Comparison of ENCODE assay signal across 1 cellular context in the genomic region with DNA sequence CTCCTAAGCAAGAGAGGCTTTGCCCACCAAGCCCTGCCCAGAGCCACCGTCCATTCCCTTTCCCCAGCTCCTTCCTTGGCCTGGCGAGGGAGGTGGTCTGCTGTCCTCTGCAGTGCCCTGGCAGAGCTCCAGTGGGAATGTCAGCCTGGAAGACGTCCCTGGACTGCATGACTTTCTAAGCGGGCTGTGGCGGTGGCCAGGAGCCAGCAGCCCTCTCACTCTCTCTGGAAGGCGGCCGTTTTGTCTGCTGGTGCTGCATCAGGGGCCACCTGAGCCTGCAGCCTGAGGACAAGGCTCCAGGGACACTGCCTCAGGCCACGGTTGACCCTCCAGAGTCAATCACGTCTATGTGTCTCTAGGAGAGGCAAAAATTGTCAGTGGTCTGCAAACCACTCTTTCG.
TF ChIP-seq lines count a peak whose summit lies in the region.

No MANE protein-coding gene starts in this region.

TF ChIP-seq in H1, 55 proteins besides CTCF, POLR2A, EP300 and RAD21 (continued from another document):
- TF ChIP-seq, protein P1, sequence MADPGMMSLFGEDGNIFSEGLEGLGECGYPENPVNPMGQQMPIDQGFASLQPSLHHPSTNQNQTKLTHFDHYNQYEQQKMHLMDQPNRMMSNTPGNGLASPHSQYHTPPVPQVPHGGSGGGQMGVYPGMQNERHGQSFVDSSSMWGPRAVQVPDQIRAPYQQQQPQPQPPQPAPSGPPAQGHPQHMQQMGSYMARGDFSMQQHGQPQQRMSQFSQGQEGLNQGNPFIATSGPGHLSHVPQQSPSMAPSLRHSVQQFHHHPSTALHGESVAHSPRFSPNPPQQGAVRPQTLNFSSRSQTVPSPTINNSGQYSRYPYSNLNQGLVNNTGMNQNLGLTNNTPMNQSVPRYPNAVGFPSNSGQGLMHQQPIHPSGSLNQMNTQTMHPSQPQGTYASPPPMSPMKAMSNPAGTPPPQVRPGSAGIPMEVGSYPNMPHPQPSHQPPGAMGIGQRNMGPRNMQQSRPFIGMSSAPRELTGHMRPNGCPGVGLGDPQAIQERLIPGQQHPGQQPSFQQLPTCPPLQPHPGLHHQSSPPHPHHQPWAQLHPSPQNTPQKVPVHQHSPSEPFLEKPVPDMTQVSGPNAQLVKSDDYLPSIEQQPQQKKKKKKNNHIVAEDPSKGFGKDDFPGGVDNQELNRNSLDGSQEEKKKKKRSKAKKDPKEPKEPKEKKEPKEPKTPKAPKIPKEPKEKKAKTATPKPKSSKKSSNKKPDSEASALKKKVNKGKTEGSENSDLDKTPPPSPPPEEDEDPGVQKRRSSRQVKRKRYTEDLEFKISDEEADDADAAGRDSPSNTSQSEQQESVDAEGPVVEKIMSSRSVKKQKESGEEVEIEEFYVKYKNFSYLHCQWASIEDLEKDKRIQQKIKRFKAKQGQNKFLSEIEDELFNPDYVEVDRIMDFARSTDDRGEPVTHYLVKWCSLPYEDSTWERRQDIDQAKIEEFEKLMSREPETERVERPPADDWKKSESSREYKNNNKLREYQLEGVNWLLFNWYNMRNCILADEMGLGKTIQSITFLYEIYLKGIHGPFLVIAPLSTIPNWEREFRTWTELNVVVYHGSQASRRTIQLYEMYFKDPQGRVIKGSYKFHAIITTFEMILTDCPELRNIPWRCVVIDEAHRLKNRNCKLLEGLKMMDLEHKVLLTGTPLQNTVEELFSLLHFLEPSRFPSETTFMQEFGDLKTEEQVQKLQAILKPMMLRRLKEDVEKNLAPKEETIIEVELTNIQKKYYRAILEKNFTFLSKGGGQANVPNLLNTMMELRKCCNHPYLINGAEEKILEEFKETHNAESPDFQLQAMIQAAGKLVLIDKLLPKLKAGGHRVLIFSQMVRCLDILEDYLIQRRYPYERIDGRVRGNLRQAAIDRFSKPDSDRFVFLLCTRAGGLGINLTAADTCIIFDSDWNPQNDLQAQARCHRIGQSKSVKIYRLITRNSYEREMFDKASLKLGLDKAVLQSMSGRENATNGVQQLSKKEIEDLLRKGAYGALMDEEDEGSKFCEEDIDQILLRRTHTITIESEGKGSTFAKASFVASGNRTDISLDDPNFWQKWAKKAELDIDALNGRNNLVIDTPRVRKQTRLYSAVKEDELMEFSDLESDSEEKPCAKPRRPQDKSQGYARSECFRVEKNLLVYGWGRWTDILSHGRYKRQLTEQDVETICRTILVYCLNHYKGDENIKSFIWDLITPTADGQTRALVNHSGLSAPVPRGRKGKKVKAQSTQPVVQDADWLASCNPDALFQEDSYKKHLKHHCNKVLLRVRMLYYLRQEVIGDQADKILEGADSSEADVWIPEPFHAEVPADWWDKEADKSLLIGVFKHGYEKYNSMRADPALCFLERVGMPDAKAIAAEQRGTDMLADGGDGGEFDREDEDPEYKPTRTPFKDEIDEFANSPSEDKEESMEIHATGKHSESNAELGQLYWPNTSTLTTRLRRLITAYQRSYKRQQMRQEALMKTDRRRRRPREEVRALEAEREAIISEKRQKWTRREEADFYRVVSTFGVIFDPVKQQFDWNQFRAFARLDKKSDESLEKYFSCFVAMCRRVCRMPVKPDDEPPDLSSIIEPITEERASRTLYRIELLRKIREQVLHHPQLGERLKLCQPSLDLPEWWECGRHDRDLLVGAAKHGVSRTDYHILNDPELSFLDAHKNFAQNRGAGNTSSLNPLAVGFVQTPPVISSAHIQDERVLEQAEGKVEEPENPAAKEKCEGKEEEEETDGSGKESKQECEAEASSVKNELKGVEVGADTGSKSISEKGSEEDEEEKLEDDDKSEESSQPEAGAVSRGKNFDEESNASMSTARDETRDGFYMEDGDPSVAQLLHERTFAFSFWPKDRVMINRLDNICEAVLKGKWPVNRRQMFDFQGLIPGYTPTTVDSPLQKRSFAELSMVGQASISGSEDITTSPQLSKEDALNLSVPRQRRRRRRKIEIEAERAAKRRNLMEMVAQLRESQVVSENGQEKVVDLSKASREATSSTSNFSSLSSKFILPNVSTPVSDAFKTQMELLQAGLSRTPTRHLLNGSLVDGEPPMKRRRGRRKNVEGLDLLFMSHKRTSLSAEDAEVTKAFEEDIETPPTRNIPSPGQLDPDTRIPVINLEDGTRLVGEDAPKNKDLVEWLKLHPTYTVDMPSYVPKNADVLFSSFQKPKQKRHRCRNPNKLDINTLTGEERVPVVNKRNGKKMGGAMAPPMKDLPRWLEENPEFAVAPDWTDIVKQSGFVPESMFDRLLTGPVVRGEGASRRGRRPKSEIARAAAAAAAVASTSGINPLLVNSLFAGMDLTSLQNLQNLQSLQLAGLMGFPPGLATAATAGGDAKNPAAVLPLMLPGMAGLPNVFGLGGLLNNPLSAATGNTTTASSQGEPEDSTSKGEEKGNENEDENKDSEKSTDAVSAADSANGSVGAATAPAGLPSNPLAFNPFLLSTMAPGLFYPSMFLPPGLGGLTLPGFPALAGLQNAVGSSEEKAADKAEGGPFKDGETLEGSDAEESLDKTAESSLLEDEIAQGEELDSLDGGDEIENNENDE (IDR thresholded peaks at IDR 0.05; ENCODE audit: insufficient replicate concordance, low read length): no peak
- TF ChIP-seq NRF1 (IDR thresholded peaks at IDR 0.05; ENCODE audit: low read depth, low read length): no peak
- TF ChIP-seq, protein P2, sequence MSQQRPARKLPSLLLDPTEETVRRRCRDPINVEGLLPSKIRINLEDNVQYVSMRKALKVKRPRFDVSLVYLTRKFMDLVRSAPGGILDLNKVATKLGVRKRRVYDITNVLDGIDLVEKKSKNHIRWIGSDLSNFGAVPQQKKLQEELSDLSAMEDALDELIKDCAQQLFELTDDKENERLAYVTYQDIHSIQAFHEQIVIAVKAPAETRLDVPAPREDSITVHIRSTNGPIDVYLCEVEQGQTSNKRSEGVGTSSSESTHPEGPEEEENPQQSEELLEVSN (IDR thresholded peaks at IDR 0.05): no peak
- no peak for TF ChIP-seq CTBP2 (IDR thresholded peaks at IDR 0.05; ENCODE audit: borderline replicate concordance, insufficient read depth, insufficient read length, low read length)
- TF ChIP-seq CEBPB (IDR thresholded peaks at IDR 0.05; ENCODE audit: low read depth, low read length): no peak
- no peak for TF ChIP-seq MAFK (IDR thresholded peaks at IDR 0.05; ENCODE audit: low read depth, low read length)
- no peak for TF ChIP-seq CREB1 (IDR thresholded peaks at IDR 0.05)
